Comparison of ENCODE assay signal across 12 cellular contexts in genomic region chr20:59770851-59771250, GRCh38.
A peak's percentile ranks its signal among the peaks of the same experiment; 100 is the strongest.
DNase-seq lines count a peak whose midpoint lies in the region; ATAC-seq, FAIRE-seq and TF ChIP-seq lines count a peak whose summit lies in the region.
"Had no signal": no experiment of that assay in that cellular context is flagged by ENCODE, and none has a peak within 500 bp of the region (broad histone marks: within the 10 kb centered on the region; RNA-seq: fewer than 3 reads in every experiment).

No MANE protein-coding gene starts in this region.

- H2AFZ ChIP-seq in HepG2 (ENCODE audit: low read length) = no peak overlapping the region

- WGBS in HepG2 (ENCODE audit: low lambda C conversion rate) = 6% methylated on average over 7 of the region's 7 CpGs
- 59% methylated on average over 5 of the region's 7 CpGs for WGBS in right lobe of liver (ENCODE audit: insufficient coverage, low coverage, low lambda C conversion rate, missing lambda C conversion rate)

- no peaks in the 10 kb centered on the region for H3K79me2 ChIP-seq in HepG2 (ENCODE audit: insufficient read depth, low read length)

- H3K4me1 ChIP-seq in HepG2 (ENCODE audit: insufficient read depth, low read length) (no peaks in the 10 kb centered on the region), right lobe of liver (no peaks in the 10 kb centered on the region), RWPE2 (ENCODE audit: insufficient read depth, poor library complexity, severe bottlenecking) (no peaks in the 10 kb centered on the region)
- H3K4me1 ChIP-seq: BE2C had no signal

- H3K27me3 ChIP-seq in HepG2 (ENCODE audit: control insufficient read depth in 1 of 2, insufficient read depth in 2 of 2, low read length in 2 of 2) (peaks cover 3 to 16% of the 10 kb centered on the region in 2 experiments; a peak in 2 of 5 replicates), right lobe of liver (no peaks in the 10 kb centered on the region), RWPE2 (ENCODE audit: insufficient read depth, poor library complexity, severe bottlenecking) (peaks cover 9% of the 10 kb centered on the region)
- H3K27me3 ChIP-seq: BE2C had no signal

- TF ChIP-seq POLR2A in HepG2 (IDR thresholded peaks at IDR 0.05; ENCODE audit: insufficient read depth in 1 of 2, low read depth in 2 of 2, low read length in 2 of 2) (no peak), right lobe of liver (IDR thresholded peaks at IDR 0.05) (no peak)

- H3K4me3 ChIP-seq in HepG2 (replicated peaks in 1 of 3; ENCODE audit: insufficient read depth in 1 of 3, low read depth in 2 of 3, low read length in 3 of 3) (no peak overlapping the region), right lobe of liver (no peak overlapping the region), RWPE2 (ENCODE audit: severe bottlenecking) (no peak overlapping the region)

- POLR2A ChIA-PET in HepG2 (lab: Yijun Ruan, JAX) = no interaction called here

- TF ChIP-seq RAD21 in HepG2 (CRISPR knock-in tag; IDR thresholded peaks at IDR 0.05) = no peak

- TF ChIP-seq EP300 in HepG2 (IDR thresholded peaks at IDR 0.05; ENCODE audit: low read depth in 2 of 2, low read length in 2 of 2) = no peak
- TF ChIP-seq EP300 in HepG2 (CRISPR knock-in tag; IDR thresholded peaks at IDR 0.05; ENCODE audit: borderline replicate concordance) = no peak

- in situ Hi-C loops in HepG2 (cut with HindIII; ENCODE audit: extremely low pct_ligation_motif_present, low pct_unique_long_range_greater_than_20kb) = no loop called here

- no peaks in the 10 kb centered on the region for H4K20me1 ChIP-seq in HepG2 (ENCODE audit: insufficient read depth, low read length)

- DNase-seq in HepG2 (ENCODE audit: low spot score) (no peak), right lobe of liver (no peak), RWPE2 (ENCODE audit: low spot score) (peak; percentile 79), posterior vena cava (ENCODE audit: low spot score) (peak; percentile 63), NCI-H2227 (lab: John Stamatoyannopoulos, UW; ENCODE audit: unreplicated experiment) (no peak), inferior parietal cortex (ENCODE audit: extremely low spot score) (no peak)
- DNase-seq: BE2C; CD4-positive, alpha-beta memory T cell; DMS79 treated with DMSO at 0.1 percent for 48 hours; GF-D8; GOT3 had no signal

- no peaks in the 10 kb centered on the region for H3K9me3 ChIP-seq in HepG2 (ENCODE audit: low read length)
- H3K9me3 ChIP-seq in right lobe of liver = no peaks in the 10 kb centered on the region
- no peaks in the 10 kb centered on the region for H3K9me3 ChIP-seq in RWPE2 (ENCODE audit: severe bottlenecking)
- H3K9me3 ChIP-seq: BE2C had no signal

- BruUV-seq in HepG2 (replicated peaks; lab: Mats Ljungman, UMichigan) = no TSS peak

- CTCF ChIA-PET in HepG2 (lab: Yijun Ruan, JAX; ENCODE audit: low intra/inter-chr PET ratio, low total read pairs) = no interaction called here

- intact Hi-C loops in HepG2 (cut with micrococcal nuclease; ENCODE audit: unreplicated experiment) (no loop called here), right lobe of liver (cut with DNase I) (no loop called here), posterior vena cava (cut with DNase I) (no loop called here)

- no peak overlapping the region for H3K27ac ChIP-seq in HepG2 (ENCODE audit: extremely low read length, insufficient read depth, low read length)
- H3K27ac ChIP-seq in right lobe of liver = no peak overlapping the region
- H3K27ac ChIP-seq in RWPE2 (ENCODE audit: poor library complexity, severe bottlenecking) = no peak overlapping the region

- no peak for TF ChIP-seq CTCF in HepG2 (CRISPR knock-in tag; IDR thresholded peaks at IDR 0.05)
- no peak for TF ChIP-seq CTCF in right lobe of liver (IDR thresholded peaks at IDR 0.05)
- TF ChIP-seq CTCF in RWPE2 (IDR thresholded peaks at IDR 0.05; ENCODE audit: poor library complexity, severe bottlenecking) = no peak

- no peak for FAIRE-seq in HepG2 (lab: Jason Lieb, UNC)
- FAIRE-seq: A204.1 had no signal

- no peak overlapping the region for H3K4me2 ChIP-seq in HepG2 (ENCODE audit: low read depth, low read length)

- no peak overlapping the region for H3K9ac ChIP-seq in HepG2 (ENCODE audit: insufficient read depth, low read depth, low read length)

- ATAC-seq in HepG2 = no peak
- ATAC-seq in right lobe of liver = no peak
- no peak for ATAC-seq in RWPE2 (ENCODE audit: low read depth)

- H3K36me3 ChIP-seq in HepG2 (replicated peaks in 1 of 2; ENCODE audit: control insufficient read depth in 1 of 2, insufficient read depth in 2 of 2, low read length in 2 of 2) (no peaks in the 10 kb centered on the region), right lobe of liver (no peaks in the 10 kb centered on the region), RWPE2 (ENCODE audit: low read depth) (no peaks in the 10 kb centered on the region)
- H3K36me3 ChIP-seq: BE2C had no signal

TF ChIP-seq in HepG2, 621 proteins besides CTCF, POLR2A, EP300 and RAD21:
- TF ChIP-seq PATZ1 (CRISPR knock-in tag; IDR thresholded peaks at IDR 0.05) = no peak
- TF ChIP-seq ZNF629 (CRISPR knock-in tag; conservative IDR thresholded peaks at IDR 0.05) = peak; percentile 58
- no peak for TF ChIP-seq ETV6 (CRISPR knock-in tag; conservative IDR thresholded peaks at IDR 0.05)
- no peak for TF ChIP-seq AHR (CRISPR knock-in tag; IDR thresholded peaks at IDR 0.05)
- TF ChIP-seq ZBTB4 (CRISPR knock-in tag; IDR thresholded peaks at IDR 0.05; ENCODE audit: borderline replicate concordance) = no peak
- TF ChIP-seq ZFY (CRISPR knock-in tag; IDR thresholded peaks at IDR 0.05) = no peak
- no peak for TF ChIP-seq ZNF350 (CRISPR knock-in tag; IDR thresholded peaks at IDR 0.05; ENCODE audit: borderline replicate concordance, low read depth)

Comparison
In these comparisons a context has a peak if more than half of its experiments do, and no peak if none do; other contexts are left out.
1. DNase-seq: peak in RWPE2 (single experiment) and posterior vena cava (single experiment); none in HepG2 (single experiment), right lobe of liver (0 of 3), NCI-H2227 (single experiment) and inferior parietal cortex (single experiment).